In the genomic region with DNA sequence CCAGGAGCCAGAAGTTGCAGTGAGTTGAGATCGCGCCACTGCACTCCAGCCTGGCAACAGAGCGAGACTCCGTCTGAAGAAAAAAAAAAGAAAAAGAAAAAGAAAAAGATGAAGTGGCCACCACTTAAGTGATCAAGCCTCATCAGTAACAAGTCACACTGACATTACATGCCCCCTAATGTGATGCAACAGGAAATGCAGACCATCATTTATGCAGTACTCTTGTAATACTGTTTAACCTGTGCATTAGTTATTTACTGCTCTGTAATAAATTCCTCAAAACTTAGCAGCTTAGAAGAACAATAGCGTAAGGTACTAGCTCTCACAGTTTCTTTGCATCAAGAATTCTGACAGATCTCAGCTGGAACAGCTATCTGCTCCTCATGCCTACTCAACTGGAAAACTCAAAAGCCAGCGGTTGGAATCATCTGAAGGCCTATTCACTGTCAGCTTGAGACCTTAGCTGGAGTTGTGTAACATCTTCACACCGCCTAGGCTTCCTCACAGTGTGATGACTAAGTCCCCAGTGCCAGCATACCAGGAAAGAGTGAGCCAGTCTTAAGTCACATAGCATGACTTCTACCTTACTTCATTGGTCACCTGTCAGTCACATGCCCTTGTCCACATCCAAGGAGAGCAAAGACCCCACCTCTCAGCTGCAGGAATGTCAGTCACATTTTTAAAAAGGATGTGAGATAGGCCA, we compare ENCODE assay signal across 9 cellular contexts. TPM values are rescaled to one million over a fixed set of nuclear protein-coding genes. Genes with fewer than 3 reads are reported as not detected.
DNase-seq lines count a peak whose midpoint lies in the region; ATAC-seq and TF ChIP-seq lines count a peak whose summit lies in the region.
"Had no signal": no experiment of that assay in that cellular context is flagged by ENCODE, and none has a peak within 500 bp of the region (broad histone marks: within the 10 kb centered on the region; RNA-seq: fewer than 3 reads in every experiment).

No MANE protein-coding gene starts in this region.

- H3K9me3 ChIP-seq in stomach = no peaks in the 10 kb centered on the region

- peaks cover 17% of the 10 kb centered on the region for H3K27me3 Mint-ChIP-seq in activated naive CD8-positive, alpha-beta T cell treated with anti-CD3 and anti-CD28 coated beads, Interleukin-2, amount 50 U/mL, for 24 hours
- peaks cover 12% of the 10 kb centered on the region for H3K27me3 Mint-ChIP-seq in activated naive CD8-positive, alpha-beta T cell treated with anti-CD3 and anti-CD28 coated beads for 36 hours

- no peaks in the 10 kb centered on the region for H3K9me3 Mint-ChIP-seq in activated naive CD8-positive, alpha-beta T cell treated with anti-CD3 and anti-CD28 coated beads, Interleukin-2, amount 50 U/mL, for 24 hours
- no peaks in the 10 kb centered on the region for H3K9me3 Mint-ChIP-seq in activated naive CD8-positive, alpha-beta T cell treated with anti-CD3 and anti-CD28 coated beads for 36 hours

- POLR2A ChIA-PET in RWPE1 (lab: Yijun Ruan, JAX; ENCODE audit: low non-redundant PET) = no interaction called here

- ATAC-seq in activated naive CD8-positive, alpha-beta T cell treated with anti-CD3 and anti-CD28 coated beads, Interleukin-2, amount 50 U/mL, for 24 hours = peak; percentile 75
- ATAC-seq in GM21825 (IDR thresholded peaks at IDR 0.05; ENCODE audit: unreplicated experiment) = no peak

- no peak for TF ChIP-seq CTCF in RWPE1 (conservative IDR thresholded peaks at IDR 0.05; ENCODE audit: low read depth)
- no peak for TF ChIP-seq CTCF in fibroblast of the aortic adventitia (IDR thresholded peaks at IDR 0.05; ENCODE audit: insufficient read depth, low read length)
- no peak for TF ChIP-seq CTCF in stomach (IDR thresholded peaks at IDR 0.05)

- peaks cover 0 to 24% (median 5%) of the 10 kb centered on the region in 4 donors for H3K4me1 ChIP-seq in stomach

- no peaks in the 10 kb centered on the region for H3K4me1 Mint-ChIP-seq in activated naive CD8-positive, alpha-beta T cell treated with anti-CD3 and anti-CD28 coated beads, Interleukin-2, amount 50 U/mL, for 24 hours
- peaks cover 2% of the 10 kb centered on the region for H3K4me1 Mint-ChIP-seq in activated naive CD8-positive, alpha-beta T cell treated with anti-CD3 and anti-CD28 coated beads for 36 hours

- H3K36me3 ChIP-seq in stomach = no peaks in the 10 kb centered on the region

- no peaks in the 10 kb centered on the region for H3K27me3 ChIP-seq in stomach

- no peak overlapping the region for H3K4me3 Mint-ChIP-seq in activated naive CD8-positive, alpha-beta T cell treated with anti-CD3 and anti-CD28 coated beads, Interleukin-2, amount 50 U/mL, for 24 hours
- no peak overlapping the region for H3K4me3 Mint-ChIP-seq in activated naive CD8-positive, alpha-beta T cell treated with anti-CD3 and anti-CD28 coated beads for 36 hours

- intact Hi-C loops in stomach (cut with DNase I; ENCODE audit: low total_unique reads) = no loop called here

- 83 to 95% (median 92%) methylated on average over 7 of the region's 7 CpGs for WGBS in stomach, 5 donors

- H3K4me3 ChIP-seq in fibroblast of the aortic adventitia (ENCODE audit: low read depth, low read length) (no peak overlapping the region), stomach (no peak overlapping the region)

- H3K36me3 Mint-ChIP-seq in activated naive CD8-positive, alpha-beta T cell treated with anti-CD3 and anti-CD28 coated beads, Interleukin-2, amount 50 U/mL, for 24 hours (ENCODE audit: low read depth) = no peaks in the 10 kb centered on the region
- H3K36me3 Mint-ChIP-seq in activated naive CD8-positive, alpha-beta T cell treated with anti-CD3 and anti-CD28 coated beads for 36 hours = no peaks in the 10 kb centered on the region

- TF ChIP-seq EP300 in stomach (IDR thresholded peaks at IDR 0.05) = no peak

- H3K27ac Mint-ChIP-seq in activated naive CD8-positive, alpha-beta T cell treated with anti-CD3 and anti-CD28 coated beads, Interleukin-2, amount 50 U/mL, for 24 hours = no peak overlapping the region
- H3K27ac Mint-ChIP-seq in activated naive CD8-positive, alpha-beta T cell treated with anti-CD3 and anti-CD28 coated beads for 36 hours = no peak overlapping the region

- CTCF ChIA-PET in RWPE1 (lab: Yijun Ruan, JAX) = interaction anchor here (1.1 kb wide), 1 partner anchor 13 kb away, joined by 3 read pairs; no protein-coding TSS in a partner anchor

- H3K27ac ChIP-seq in RWPE1 = no peak overlapping the region
- no peak overlapping the region for H3K27ac ChIP-seq in stomach

- DNase-seq in activated naive CD8-positive, alpha-beta T cell treated with anti-CD3 and anti-CD28 coated beads, Interleukin-2, amount 50 U/mL, for 24 hours = no peak
- no peak for DNase-seq in activated naive CD8-positive, alpha-beta T cell treated with anti-CD3 and anti-CD28 coated beads for 36 hours
- DNase-seq in RWPE1 (ENCODE audit: low spot score) (peak; percentile 39), fibroblast of the aortic adventitia (ENCODE audit: low read depth) (peak; percentile 80), stomach (peak; percentile 29), NCI-H146 (lab: John Stamatoyannopoulos, UW) (no peak), medulla oblongata (ENCODE audit: extremely low spot score) (no peak)
- DNase-seq: NCI-H1092 had no signal

- no peak for TF ChIP-seq POLR2A in stomach (IDR thresholded peaks at IDR 0.05)

RNA-seq across cellular contexts. Expression of a gene that starts 31.5 kb away (rescaled TPM):
- total RNA-seq in activated naive CD8-positive, alpha-beta T cell treated with anti-CD3 and anti-CD28 coated beads for 36 hours = 1 to 10 TPM; 1.3 to 2.1 TPM
- total RNA-seq in fibroblast of the aortic adventitia (ENCODE audit: low replicate concordance) (76.6 and 192 TPM in 2 replicates), stomach (100 to 1,000 TPM in 3 of 5 donors, 10 to 100 TPM in 2; 18.7 to 287 (median 122) TPM)
- 10 to 100 TPM in 2 of 3 donors, 1 to 10 TPM in 1; 9.1 to 30.7 (median 20.3) TPM for polyA plus RNA-seq in stomach

Comparison
In these comparisons a context has a peak if more than half of its experiments do, and no peak if none do; other contexts are left out.
1. DNase-seq: peak in RWPE1 (single experiment), fibroblast of the aortic adventitia (single experiment) and stomach (single experiment); none in activated naive CD8-positive, alpha-beta T cell treated with anti-CD3 and anti-CD28 coated beads, Interleukin-2, amount 50 U/mL, for 24 hours (single experiment), activated naive CD8-positive, alpha-beta T cell treated with anti-CD3 and anti-CD28 coated beads for 36 hours (single experiment), NCI-H146 (single experiment) and medulla oblongata (single experiment).
2. RNA of a gene that starts 31.5 kb away (total RNA-seq): 76.6 to 192 TPM in fibroblast of the aortic adventitia and 18.7 to 287 TPM in stomach; 1.3 to 2.1 TPM in activated naive CD8-positive, alpha-beta T cell treated with anti-CD3 and anti-CD28 coated beads for 36 hours; every median in the first group is over 4 times any median in the second.